ENCODE assay signal across 15 cellular contexts in genomic region chr17:72136692-72137550, GRCh38. TPM values are rescaled to one million over a fixed set of nuclear protein-coding genes. Genes with fewer than 3 reads are reported as not detected.
DNase-seq lines count a peak whose midpoint lies in the region; ATAC-seq, FAIRE-seq and TF ChIP-seq lines count a peak whose summit lies in the region.
"Had no signal": no experiment of that assay in that cellular context is flagged by ENCODE, and none has a peak within 500 bp of the region (broad histone marks: within the 10 kb centered on the region; RNA-seq: fewer than 3 reads in every experiment).

No MANE protein-coding gene starts in this region.

- H3K36me3 ChIP-seq in ACC112 (ENCODE audit: insufficient read depth, low read length) (no peaks in the 10 kb centered on the region), astrocyte (ENCODE audit: insufficient read depth, low read length) (no peaks in the 10 kb centered on the region), heart right ventricle (no peaks in the 10 kb centered on the region), sigmoid colon (no peaks in the 10 kb centered on the region)

- no peak for TF ChIP-seq EP300 in sigmoid colon (IDR thresholded peaks at IDR 0.05)

- WGBS in heart right ventricle, 2 donors: 68 to 74% methylated on average over 14 of the region's 14 CpGs
- 82 to 87% methylated on average over 14 of the region's 14 CpGs for WGBS in sigmoid colon, 2 donors

- FAIRE-seq in astrocyte (lab: Jason Lieb, UNC): no peak
- FAIRE-seq: GM12891, K562 had no signal

- no peaks in the 10 kb centered on the region for H4K20me1 ChIP-seq in astrocyte (ENCODE audit: insufficient read depth, low read length)

- intact Hi-C loops in heart right ventricle (cut with DNase I) (loop anchor here in 1 of 10 donors (10.0 kb wide), 1 partner anchor 378 kb away; no protein-coding TSS in a partner anchor), sigmoid colon (cut with DNase I) (no loop called here)

- H3K4me3 ChIP-seq in ACC112 (ENCODE audit: low read depth, low read length) (peak overlapping the region; percentile 42), astrocyte (ENCODE audit: insufficient read depth, low read depth, low read length) (no peak overlapping the region), heart right ventricle (no peak overlapping the region), sigmoid colon (no peak overlapping the region)
- H3K4me3 ChIP-seq: K562 had no signal

- TF ChIP-seq POLR2A in sigmoid colon (IDR thresholded peaks at IDR 0.05): no peak

- no peaks in the 10 kb centered on the region for H3K36me3 Mint-ChIP-seq in astrocyte (ENCODE audit: low read depth, unreplicated experiment)

- H2AFZ ChIP-seq in ACC112 (ENCODE audit: low read length, unreplicated experiment) (no peak overlapping the region), astrocyte (ENCODE audit: low read depth, low read length) (no peak overlapping the region)

- H3K27me3 ChIP-seq in ACC112 (ENCODE audit: insufficient read depth, low read length) (no peaks in the 10 kb centered on the region), astrocyte (ENCODE audit: insufficient read depth, low read length) (no peaks in the 10 kb centered on the region), heart right ventricle (peaks cover 0 to 9% (median 0%) of the 10 kb centered on the region in 7 donors), sigmoid colon (no peaks in the 10 kb centered on the region)

- no peak overlapping the region for H3K27ac ChIP-seq in ACC112 (ENCODE audit: low read depth, low read length)
- H3K27ac ChIP-seq in astrocyte (ENCODE audit: low read depth, low read length): no peak overlapping the region
- peak overlapping the region in 3 of 10 donors; percentile 34 to 52 (median 52) for H3K27ac ChIP-seq in heart right ventricle
- no peak overlapping the region for H3K27ac ChIP-seq in sigmoid colon

- H3K9me3 Mint-ChIP-seq in astrocyte (ENCODE audit: unreplicated experiment): no peaks in the 10 kb centered on the region

- no peaks in the 10 kb centered on the region for H3K9me3 ChIP-seq in astrocyte (ENCODE audit: insufficient read depth, low read depth, low read length)
- no peaks in the 10 kb centered on the region for H3K9me3 ChIP-seq in heart right ventricle
- H3K9me3 ChIP-seq in sigmoid colon: peaks cover 0 to 3% (median 0%) of the 10 kb centered on the region in 4 donors

- DNase-seq in M059J (ENCODE audit: low read depth) (peak; percentile 83), astrocyte (ENCODE audit: low read depth) (peak; percentile 82), heart right ventricle (no peak), NCI-H1092 treated with DMSO at 0.1 percent for 48 hours (lab: John Stamatoyannopoulos, UW) (no peak), sigmoid colon (no peak)
- DNase-seq: anterior cingulate cortex; DMS79 treated with DMSO at 0.1 percent for 48 hours; NCI-H187 treated with DMSO at 0.1 percent for 48 hours; stimulated activated CD4-positive, alpha-beta T cell treated with anti-CD3 and anti-CD28 coated beads, Interleukin-1b, Interleukin-23, amount 100 ng/mL, for 48 hours; T-helper 1 cell had no signal

- H3K27me3 Mint-ChIP-seq in astrocyte (ENCODE audit: low read depth, unreplicated experiment): peaks cover 18% of the 10 kb centered on the region

- ATAC-seq in heart right ventricle (peak in 6 of 8 donors; percentile 19 to 43 (median 30)), HG03439 (IDR thresholded peaks at IDR 0.05; ENCODE audit: unreplicated experiment) (no peak), HG03354 (IDR thresholded peaks at IDR 0.05; ENCODE audit: poor library complexity, severe bottlenecking, unreplicated experiment) (no peak)
- ATAC-seq: K562 had no signal

- H3K27ac Mint-ChIP-seq in astrocyte (ENCODE audit: unreplicated experiment): no peak overlapping the region

- TF ChIP-seq CTCF in astrocyte (IDR thresholded peaks at IDR 0.05; ENCODE audit: insufficient read depth, low read depth, low read length) (no peak), heart right ventricle (IDR thresholded peaks at IDR 0.05) (no peak), sigmoid colon (IDR thresholded peaks at IDR 0.05) (no peak)

- no peak overlapping the region for H3K4me3 Mint-ChIP-seq in astrocyte (ENCODE audit: unreplicated experiment)

- H3K4me1 Mint-ChIP-seq in astrocyte (ENCODE audit: low read depth, unreplicated experiment): peaks cover 3% of the 10 kb centered on the region

- H3K4me2 ChIP-seq in astrocyte (ENCODE audit: low read length): peak overlapping the region; percentile 37

- no peak overlapping the region for H3K9ac ChIP-seq in astrocyte (ENCODE audit: low read length)

- peaks cover 39% of the 10 kb centered on the region for H3K4me1 ChIP-seq in ACC112 (ENCODE audit: control insufficient read depth, insufficient read depth, low read length, unreplicated experiment)
- peaks cover 25% of the 10 kb centered on the region for H3K4me1 ChIP-seq in astrocyte (ENCODE audit: insufficient read depth, low read length)
- H3K4me1 ChIP-seq in heart right ventricle: peaks cover 0 to 14% (median 0%) of the 10 kb centered on the region in 9 donors
- peaks cover 0 to 6% (median 0%) of the 10 kb centered on the region in 4 donors for H3K4me1 ChIP-seq in sigmoid colon

- H3K79me2 ChIP-seq in ACC112 (ENCODE audit: control insufficient read depth, insufficient read depth, low read length, unreplicated experiment) (no peaks in the 10 kb centered on the region), astrocyte (ENCODE audit: insufficient read depth, low read length) (no peaks in the 10 kb centered on the region)

RNA-seq across cellular contexts. Expression of gene SOX9, which starts 16.1 kb away (rescaled TPM):
- total RNA-seq in M059J (2014; rRNA removed; shearing (Covaris generic)): 16.9 and 24.3 TPM in 2 replicates
- 33.8 and 37.7 TPM in 2 replicates for total RNA-seq in astrocyte
- 10 to 100 TPM in 8 of 10 donors, 1 to 10 TPM in 2; 7.9 to 25.7 (median 12.8) TPM for total RNA-seq in heart right ventricle
- polyA plus RNA-seq in heart right ventricle: 10 to 100 TPM in 1 of 2 donors, 1 to 10 TPM in 1; 5.0 to 16.1 TPM
- total RNA-seq in sigmoid colon: 1 to 10 TPM in 1 of 4 donors, under 1 TPM in 2, not detected in 1; 0.28 to 2.1 (median 0.49) TPM
- polyA plus RNA-seq in sigmoid colon: 10 to 100 TPM in 2 of 3 donors, 1 to 10 TPM in 1; 7.8 to 22.7 (median 15.3) TPM
- polyA plus RNA-seq: K562 had no signal

Comparison
In these comparisons a context has a peak if more than half of its experiments do, and no peak if none do; other contexts are left out.
1. DNase-seq: peak in M059J (single experiment) and astrocyte (single experiment); none in heart right ventricle (0 of 2), NCI-H1092 treated with DMSO at 0.1 percent for 48 hours (single experiment) and sigmoid colon (single experiment).
2. ATAC-seq: peak in heart right ventricle (6 of 8); none in HG03439 (single experiment) and HG03354 (single experiment).